23 cellular contexts compared by ENCODE assay signal in genomic region chr1:244174922-244175521, GRCh38.
DNase-seq lines count a peak whose midpoint lies in the region; ATAC-seq, FAIRE-seq and TF ChIP-seq lines count a peak whose summit lies in the region.
"Had no signal": no experiment of that assay in that cellular context is flagged by ENCODE, and none has a peak within 500 bp of the region (broad histone marks: within the 10 kb centered on the region; RNA-seq: fewer than 3 reads in every experiment).

No MANE protein-coding gene starts in this region.

- H2AK5ac ChIP-seq in H1 (ENCODE audit: low read depth, low read length), result no peak overlapping the region
- H2AK5ac ChIP-seq in neuronal stem cell (ENCODE audit: low read depth, low read length), result no peak overlapping the region

- H3K4ac ChIP-seq in H1 (replicated peaks; ENCODE audit: insufficient read length, low read depth, low read length) (no peak overlapping the region), neuronal stem cell (ENCODE audit: low read length) (no peak overlapping the region)

- H2BK15ac ChIP-seq in H1 (ENCODE audit: low read length) (0 out of 2 replicates have a peak overlapping the region, but pooled peaks have one; percentile 4), neuronal stem cell (ENCODE audit: low read length) (no peak overlapping the region)

- no peak overlapping the region for H4K5ac ChIP-seq in H1 (ENCODE audit: insufficient read length, low read depth, low read length)

- H3K36me3 ChIP-seq in HEK293 (ENCODE audit: control insufficient read depth in 2 of 2, insufficient read depth in 1 of 2, low read length in 2 of 2) (no peaks in the 10 kb centered on the region), H1 (ENCODE audit: control insufficient read depth in 2 of 4, insufficient read depth in 4 of 4, low read length in 3 of 4) (no peaks in the 10 kb centered on the region), neuronal stem cell (replicated peaks in 1 of 2; ENCODE audit: control insufficient read depth in 2 of 2, insufficient read depth in 2 of 2, low read length in 2 of 2) (no peaks in the 10 kb centered on the region), mucosa of descending colon (ENCODE audit: low read depth) (no peaks in the 10 kb centered on the region)
- H3K36me3 ChIP-seq: BE2C had no signal

- peak overlapping the region in 1 of 2 experiments; percentile 40; a peak in 2 of 4 replicates for H3K4me2 ChIP-seq in H1 (ENCODE audit: insufficient read depth in 1 of 2, low read depth in 2 of 2, low read length in 2 of 2)
- H3K4me2 ChIP-seq in neuronal stem cell (ENCODE audit: insufficient read depth, low read length, poor library complexity, severe bottlenecking), result no peak overlapping the region

- no peak overlapping the region for H3K4me3 ChIP-seq in HEK293 (ENCODE audit: low read depth, low read length)
- H3K4me3 ChIP-seq in H1 (ENCODE audit: extremely low read depth in 1 of 4, insufficient read depth in 2 of 4, low read depth in 3 of 4, low read length in 4 of 4), result no peak overlapping the region
- no peak overlapping the region for H3K4me3 ChIP-seq in neuronal stem cell (ENCODE audit: low read length in 2 of 2)
- no peak overlapping the region for H3K4me3 ChIP-seq in mucosa of descending colon
- H3K4me3 ChIP-seq: GM12878, GM23248, K562 had no signal

- CTCF ChIA-PET in HEK293 (lab: Yijun Ruan, JAX), result no interaction called here
- CTCF ChIA-PET in H1 (lab: Charles Lee; ENCODE audit: partially characterized antibody), result interaction anchor here (1.1 kb wide), 1 partner anchor 14 kb away, joined by 3 read pairs; no protein-coding TSS in a partner anchor
- CTCF ChIA-PET in RWPE1 (lab: Yijun Ruan, JAX), result no interaction called here

- intact Hi-C loops in mucosa of descending colon (cut with DNase I, micrococcal nuclease), result no loop called here

- H2BK120ac ChIP-seq in H1 (replicated peaks; ENCODE audit: low read depth, low read length) (no peak overlapping the region), neuronal stem cell (ENCODE audit: low read depth, low read length) (no peak overlapping the region)

- H4K20me1 ChIP-seq in H1 (replicated peaks in 1 of 2; ENCODE audit: control insufficient read depth in 1 of 2, insufficient read depth in 2 of 2, low read length in 2 of 2), result no peaks in the 10 kb centered on the region

- H3K9me3 ChIP-seq in HEK293 (ENCODE audit: control insufficient read depth, insufficient read depth, low read depth, low read length), result no peaks in the 10 kb centered on the region
- no peaks in the 10 kb centered on the region for H3K9me3 ChIP-seq in H1 (ENCODE audit: insufficient read depth in 2 of 2, low read depth in 1 of 2, low read length in 1 of 2)
- no peaks in the 10 kb centered on the region for H3K9me3 ChIP-seq in neuronal stem cell (replicated peaks in 1 of 2; ENCODE audit: control insufficient read depth in 2 of 2, insufficient read depth in 1 of 2, low read depth in 1 of 2, low read length in 2 of 2)
- H3K9me3 ChIP-seq in mucosa of descending colon, result no peaks in the 10 kb centered on the region
- H3K9me3 ChIP-seq: BE2C had no signal

- ATAC-seq in mucosa of descending colon, result no peak
- ATAC-seq: GM12878, K562 had no signal

- POLR2A ChIA-PET in HEK293 (lab: Yijun Ruan, JAX) (no interaction called here), H1 (lab: Charles Lee; ENCODE audit: partially characterized antibody) (no interaction called here), RWPE1 (lab: Yijun Ruan, JAX; ENCODE audit: low non-redundant PET) (no interaction called here)

- DNase-seq in H1 (ENCODE audit: low read depth in 1 of 2, low spot score in 2 of 2) (no peak), islet precursor cell (peak; percentile 19), neuronal stem cell (ENCODE audit: low spot score) (no peak), RWPE1 (ENCODE audit: low spot score) (no peak), NCI-H226 (no peak), mucosa of descending colon (no peak)
- DNase-seq: ACHN; BE2C; C1 segment of cervical spinal cord; CD4-positive, CD25-positive, alpha-beta regulatory T cell; CD8-positive, alpha-beta memory T cell; COR-L47; DMS 273 treated with DMSO at 0.1 percent for 48 hours; DMS53; DND-41; EL; GM23248; H9; IMR-90 had no signal

- TF ChIP-seq CTCF in HEK293 (tag by site-specific recombination; IDR thresholded peaks at IDR 0.05), result no peak
- TF ChIP-seq CTCF in H1 (IDR thresholded peaks at IDR 0.05; ENCODE audit: control extremely low read depth in 1 of 3, insufficient read depth in 1 of 3, low read depth in 1 of 3, low read length in 3 of 3), result no peak
- no peak for TF ChIP-seq CTCF in RWPE1 (conservative IDR thresholded peaks at IDR 0.05; ENCODE audit: low read depth)
- TF ChIP-seq CTCF in mucosa of descending colon (IDR thresholded peaks at IDR 0.05), result no peak

- H3K27me3 ChIP-seq in H1 (replicated peaks in 1 of 4; ENCODE audit: control insufficient read depth in 3 of 4, extremely low read depth in 1 of 4, insufficient read depth in 3 of 4, low read length in 3 of 4) (no peaks in the 10 kb centered on the region), neuronal stem cell (ENCODE audit: control insufficient read depth in 3 of 3, insufficient read depth in 3 of 3, low read depth in 1 of 3, low read length in 3 of 3) (no peaks in the 10 kb centered on the region)
- H3K27me3 ChIP-seq: BE2C had no signal

- no peak overlapping the region for H3K27ac ChIP-seq in HEK293 (ENCODE audit: extremely low read depth, low read depth, low read length)
- no peak overlapping the region for H3K27ac ChIP-seq in H1 (ENCODE audit: low read depth, low read length)
- H3K27ac ChIP-seq in neuronal stem cell (replicated peaks; ENCODE audit: low read length), result no peak overlapping the region
- no peak overlapping the region for H3K27ac ChIP-seq in RWPE1
- H3K27ac ChIP-seq: GM23248 had no signal

- no peak for TF ChIP-seq EP300 in H1 (IDR thresholded peaks at IDR 0.05; ENCODE audit: borderline replicate concordance in 1 of 2, low read depth in 2 of 2, low read length in 2 of 2)

- H3K79me1 ChIP-seq in H1 (ENCODE audit: low read depth, low read length), result no peaks in the 10 kb centered on the region
- no peaks in the 10 kb centered on the region for H3K79me1 ChIP-seq in neuronal stem cell (ENCODE audit: low read depth, low read length)

- H2BK5ac ChIP-seq in H1 (ENCODE audit: low read depth, low read length) (no peak overlapping the region; the same call in 1 of the 2 replicates), neuronal stem cell (ENCODE audit: low read length) (no peak overlapping the region)

- peak overlapping the region; percentile 40; the same call in 1 of the 2 replicates for H2BK20ac ChIP-seq in H1 (ENCODE audit: low read length)

- no peak overlapping the region for H3K23ac ChIP-seq in H1 (ENCODE audit: insufficient read length)
- no peak overlapping the region for H3K23ac ChIP-seq in neuronal stem cell (ENCODE audit: low read depth, low read length, poor library complexity)

- no peak for FAIRE-seq in H1 (lab: Jason Lieb, UNC)
- FAIRE-seq: A204.1, GM12878, K562 had no signal

- H2BK12ac ChIP-seq in H1 (ENCODE audit: low read depth, low read length) (no peak overlapping the region), neuronal stem cell (ENCODE audit: low read length) (no peak overlapping the region)

- H2AFZ ChIP-seq in H1 (ENCODE audit: low read length) (0 out of 2 replicates have a peak overlapping the region, but pooled peaks have one; percentile 85), neuronal stem cell (ENCODE audit: low read length) (peak overlapping the region; percentile 20)
- H2AFZ ChIP-seq: GM23248 had no signal

- 47% methylated on average over 3 of the region's 3 CpGs; no CpG with 5 or more reads in 1 of the 2 experiments for WGBS in H1 (ENCODE audit: extremely low coverage in 1 of 2, insufficient coverage in 1 of 2, insufficient read length in 1 of 2, insufficient replicate concordance in 2 of 2, low coverage in 1 of 2, low lambda C conversion rate in 2 of 2, missing lambda C conversion rate in 1 of 2), 2 experiments
- no CpG with 5 or more reads among the region's 3 CpGs for WGBS in neuronal stem cell (ENCODE audit: extremely low coverage in 2 of 2, insufficient read length in 2 of 2, insufficient replicate concordance in 1 of 2), 2 donors

- TF ChIP-seq RAD21 in H1 (IDR thresholded peaks at IDR 0.05 in 1 of 2, conservative IDR thresholded peaks at IDR 0.05 in 1 of 2; ENCODE audit: low read depth in 2 of 2, low read length in 2 of 2), result no peak

- H3K4me1 ChIP-seq in HEK293 (ENCODE audit: control insufficient read depth, insufficient read depth, low read length) (no peaks in the 10 kb centered on the region), H1 (replicated peaks in 1 of 4; ENCODE audit: control insufficient read depth in 3 of 4, insufficient read depth in 4 of 4, low read length in 3 of 4) (peaks cover 2 to 7% (median 5%) of the 10 kb centered on the region in 4 experiments; a peak in 3 of 7 replicates), neuronal stem cell (ENCODE audit: control insufficient read depth in 2 of 2, insufficient read depth in 1 of 2, low read depth in 1 of 2, low read length in 2 of 2) (peaks cover 5 to 6% of the 10 kb centered on the region in 2 donors), mucosa of descending colon (ENCODE audit: low read depth) (no peaks in the 10 kb centered on the region)

- H3K14ac ChIP-seq in H1 (ENCODE audit: insufficient read length) (no peak overlapping the region), neuronal stem cell (ENCODE audit: low read length) (no peak overlapping the region)

- peak overlapping the region; percentile 35 for H3K18ac ChIP-seq in H1 (ENCODE audit: extremely low read depth, low read length)
- H3K18ac ChIP-seq in neuronal stem cell (ENCODE audit: low read length), result no peak overlapping the region

- H3K79me2 ChIP-seq in H1 (ENCODE audit: control insufficient read depth in 1 of 2, insufficient read depth in 2 of 2, low read length in 2 of 2), result no peaks in the 10 kb centered on the region

- H3K23me2 ChIP-seq in H1 (ENCODE audit: low read depth, low read length), result no peaks in the 10 kb centered on the region

- no peak for TF ChIP-seq POLR2A in H1 (IDR thresholded peaks at IDR 0.05; ENCODE audit: control extremely low read depth in 1 of 2, low read depth in 2 of 2, low read length in 2 of 2)

- no peak overlapping the region for H3K9ac ChIP-seq in H1 (replicated peaks in 1 of 4; ENCODE audit: extremely low read depth in 1 of 4, low read depth in 3 of 4, low read length in 3 of 4)
- no peak overlapping the region for H3K9ac ChIP-seq in neuronal stem cell (ENCODE audit: low read depth, low read length, poor library complexity)
- H3K9ac ChIP-seq: GM23248 had no signal

- H4K8ac ChIP-seq in H1 (ENCODE audit: extremely low read depth, insufficient read depth, low read length) (no peak overlapping the region), neuronal stem cell (ENCODE audit: low read depth, low read length) (no peak overlapping the region)

- no peak overlapping the region for H3K56ac ChIP-seq in H1 (replicated peaks; ENCODE audit: insufficient read length, low read depth, low read length)

- no peak overlapping the region for H4K91ac ChIP-seq in H1 (replicated peaks; ENCODE audit: insufficient read length, low read length)
- no peak overlapping the region for H4K91ac ChIP-seq in neuronal stem cell (ENCODE audit: low read depth, low read length, poor library complexity)

TF ChIP-seq in HEK293, 187 proteins besides CTCF, POLR2A, EP300 and RAD21 (continues in another document):
- TF ChIP-seq ZNF621 (tag by site-specific recombination; IDR thresholded peaks at IDR 0.05) (no peak), ZNF623 (tag by site-specific recombination; IDR thresholded peaks at IDR 0.05) (no peak)

TF ChIP-seq in H1, 55 proteins besides CTCF, POLR2A, EP300 and RAD21 (continues in another document):
- no peak for TF ChIP-seq CBX5 (IDR thresholded peaks at IDR 0.05; ENCODE audit: low read depth, low read length)
